26 cellular contexts compared by ENCODE assay signal in genomic region chr19:48548253-48548911, GRCh38. TPM values are rescaled to one million over a fixed set of nuclear protein-coding genes. Genes with fewer than 3 reads are reported as not detected.
DNase-seq lines count a peak whose midpoint lies in the region; ATAC-seq, FAIRE-seq and TF ChIP-seq lines count a peak whose summit lies in the region.
"Had no signal": no experiment of that assay in that cellular context is flagged by ENCODE, and none has a peak within 500 bp of the region (broad histone marks: within the 10 kb centered on the region; RNA-seq: fewer than 3 reads in every experiment).

No MANE protein-coding gene starts in this region.

- intact Hi-C loops in GM12878 (cut with micrococcal nuclease; ENCODE audit: unreplicated experiment) (no loop called here), stomach (cut with DNase I; ENCODE audit: low total_unique reads) (no loop called here)

- H2AFZ ChIP-seq in GM12878 (ENCODE audit: control insufficient read depth, low read depth, low read length) (no peak overlapping the region), osteoblast (ENCODE audit: low read length) (no peak overlapping the region)
- H2AFZ ChIP-seq: GM23248 had no signal

- CTCF ChIA-PET in HEK293 (lab: Yijun Ruan, JAX) (interaction anchor here (0.6 kb wide), 1 partner anchor 32 kb away, joined by 3 read pairs; no protein-coding TSS in a partner anchor), GM12878 (lab: Yijun Ruan, JAX) (no interaction called here)

- H3K9me3 ChIP-seq in HEK293 (ENCODE audit: control insufficient read depth, insufficient read depth, low read depth, low read length), result no peaks in the 10 kb centered on the region
- H3K9me3 ChIP-seq in GM12878 (replicated peaks; ENCODE audit: control insufficient read depth, insufficient read depth, low read length), result no peaks in the 10 kb centered on the region
- H3K9me3 ChIP-seq in osteoblast (ENCODE audit: low read depth, low read length), result peaks cover 2% of the 10 kb centered on the region
- no peaks in the 10 kb centered on the region for H3K9me3 ChIP-seq in stomach
- H3K9me3 ChIP-seq: BE2C had no signal

- H3K4me2 ChIP-seq in GM12878 (ENCODE audit: control insufficient read depth, insufficient read depth) (no peak overlapping the region), osteoblast (ENCODE audit: insufficient read depth, low read length) (no peak overlapping the region)

- in situ Hi-C loops in GM12878 (cut with MboI), result no loop called here

- FAIRE-seq in GM12878 (lab: Jason Lieb, UNC), result peak; percentile 78
- FAIRE-seq: GM12891, GM19239, H54 had no signal

- no peaks in the 10 kb centered on the region for H4K20me1 ChIP-seq in GM12878 (ENCODE audit: control insufficient read depth, insufficient read depth)
- H4K20me1 ChIP-seq in osteoblast (ENCODE audit: insufficient read depth, low read length), result no peaks in the 10 kb centered on the region

- no peaks in the 10 kb centered on the region for H3K36me3 ChIP-seq in HEK293 (ENCODE audit: control insufficient read depth in 2 of 2, insufficient read depth in 1 of 2, low read length in 2 of 2)
- H3K36me3 ChIP-seq in GM12878 (ENCODE audit: control insufficient read depth in 2 of 2, insufficient read depth in 2 of 2, low read length in 1 of 2), result no peaks in the 10 kb centered on the region
- H3K36me3 ChIP-seq in osteoblast (ENCODE audit: insufficient read depth, low read length), result no peaks in the 10 kb centered on the region
- no peaks in the 10 kb centered on the region for H3K36me3 ChIP-seq in stomach
- H3K36me3 ChIP-seq: BE2C had no signal

- ATAC-seq in GM12878 (no peak), GM21529 (IDR thresholded peaks at IDR 0.05; ENCODE audit: unreplicated experiment) (no peak)

- H3K79me2 ChIP-seq in GM12878 (ENCODE audit: control insufficient read depth, insufficient read depth, low read length) (no peaks in the 10 kb centered on the region), osteoblast (ENCODE audit: insufficient read depth, low read length) (no peaks in the 10 kb centered on the region)

- POLR2A ChIA-PET in HEK293 (lab: Yijun Ruan, JAX) (no interaction called here), GM12878 (lab: Charles Lee) (no interaction called here)

- H3K27me3 ChIP-seq in GM12878 (replicated peaks in 1 of 2; ENCODE audit: control insufficient read depth in 2 of 2, insufficient read depth in 2 of 2, low read length in 1 of 2), result no peaks in the 10 kb centered on the region; a peak in 1 of 4 replicates
- H3K27me3 ChIP-seq in osteoblast (ENCODE audit: insufficient read depth, low read length), result peaks cover 11% of the 10 kb centered on the region
- H3K27me3 ChIP-seq in stomach, result peaks cover 0 to 49% (median 0%) of the 10 kb centered on the region in 3 donors

- H3K4me1 ChIP-seq in HEK293 (ENCODE audit: control insufficient read depth, insufficient read depth, low read length), result no peaks in the 10 kb centered on the region
- H3K4me1 ChIP-seq in GM12878 (ENCODE audit: control insufficient read depth, insufficient read depth, low read length), result no peaks in the 10 kb centered on the region
- H3K4me1 ChIP-seq in osteoblast (ENCODE audit: insufficient read depth, low read length), result peaks cover 2% of the 10 kb centered on the region
- H3K4me1 ChIP-seq in stomach, result peaks cover 0 to 25% (median 19%) of the 10 kb centered on the region in 4 donors
- H3K4me1 ChIP-seq: BE2C had no signal

- TF ChIP-seq EP300 in GM12878 (IDR thresholded peaks at IDR 0.05; ENCODE audit: borderline replicate concordance in 1 of 2, control insufficient read depth in 1 of 2, low read depth in 2 of 2, low read length in 2 of 2) (no peak), stomach (IDR thresholded peaks at IDR 0.05) (no peak)

- TF ChIP-seq POLR2A in GM12878 (IDR thresholded peaks at IDR 0.05; ENCODE audit: low read depth, low read length), result no peak
- no peak for TF ChIP-seq POLR2A in stomach (IDR thresholded peaks at IDR 0.05)

- WGBS in GM12878 (ENCODE audit: insufficient coverage, insufficient replicate concordance, low lambda C conversion rate, missing lambda C conversion rate), result 50% methylated on average over 1 of the region's 1 CpG
- WGBS in stomach, 5 donors, result 84 to 100% (median 91%) methylated on average over 1 of the region's 1 CpG

- H3K4me3 ChIP-seq in HEK293 (ENCODE audit: low read depth, low read length) (no peak overlapping the region), GM12878 (no peak overlapping the region), osteoblast (ENCODE audit: insufficient read depth, low read length) (no peak overlapping the region), stomach (no peak overlapping the region)
- H3K4me3 ChIP-seq: GM23248 had no signal

- no peak for TF ChIP-seq RAD21 in GM12878 (IDR thresholded peaks at IDR 0.05; ENCODE audit: insufficient read depth, low read depth, low read length)

- H3K27ac ChIP-seq in HEK293 (ENCODE audit: extremely low read depth, low read depth, low read length) (no peak overlapping the region), GM12878 (ENCODE audit: control insufficient read depth, insufficient read depth) (no peak overlapping the region), osteoblast (ENCODE audit: low read depth, low read length) (no peak overlapping the region), stomach (no peak overlapping the region)
- H3K27ac ChIP-seq: GM23248 had no signal

- no peak for DNase-seq in GM12878 (ENCODE audit: low read depth, low spot score)
- DNase-seq in osteoblast (ENCODE audit: insufficient read length, low spot score, missing footprints), result peak; percentile 61
- no peak for DNase-seq in stomach
- DNase-seq: ACHN; BE2C; C1 segment of cervical spinal cord; CD4-positive, CD25-positive, alpha-beta regulatory T cell; CD8-positive, alpha-beta memory T cell; COR-L47; DMS 273 treated with DMSO at 0.1 percent for 48 hours; DMS53; DND-41; EL; GM23248; HCEC 1CT; HFFc6; Kasumi-1; KG1 had no signal

- BruUV-seq in GM12878 (replicated peaks; lab: Mats Ljungman, UMichigan), result no TSS peak

- no peak overlapping the region for H3K9ac ChIP-seq in GM12878 (ENCODE audit: control insufficient read depth, insufficient read depth, low read length)
- H3K9ac ChIP-seq: GM23248 had no signal

- RAD21 ChIA-PET in GM12878 (lab: Charles Lee; ENCODE audit: unreplicated experiment), result no interaction called here

- SMC1A ChIA-PET in GM12878 (lab: Charles Lee; ENCODE audit: uncharacterized antibody, unreplicated experiment), result no interaction called here

- TF ChIP-seq CTCF in HEK293 (tag by site-specific recombination; IDR thresholded peaks at IDR 0.05), result no peak
- TF ChIP-seq CTCF in GM12878 (IDR thresholded peaks at IDR 0.05 in 2 of 3, conservative IDR thresholded peaks at IDR 0.05 in 1 of 3; ENCODE audit: control insufficient read depth in 2 of 3, extremely low read depth in 1 of 3, insufficient read depth in 1 of 3, low read depth in 3 of 3, low read length in 3 of 3), result no peak
- TF ChIP-seq CTCF in osteoblast (IDR thresholded peaks at IDR 0.05; ENCODE audit: extremely low read depth, low read depth, low read length), result no peak
- peak in 1 of 7 experiments; percentile 6 for TF ChIP-seq CTCF in stomach (IDR thresholded peaks at IDR 0.05)

RNA-seq across cellular contexts. Expression of gene SULT2B1, which starts 3.6 kb away (rescaled TPM):
- total RNA-seq in GM12878 (2013; cell fraction: nucleolus; rRNA removed), result not detected in 2 replicates
- total RNA-seq in GM12878 (2014; rRNA removed) (not detected in 2 replicates), GM12878 (2014; rRNA removed; fragmentation: Illumina TruSeq; extraction: Trizol) (not detected in 2 replicates), GM12878 (2021) (0.16 TPM in 1 of 2 replicates, not detected in the other), osteoblast (under 0.01 TPM in 1 of 2 replicates, not detected in the other), stomach (1 to 10 TPM in 2 of 5 donors, not detected in 3; 2.6 to 3.1 TPM)
- not detected for polyA plus RNA-seq in GM12878 (2011; ENCODE audit: low read depth)
- polyA plus RNA-seq in GM12878 (2011; rRNA removed) (not detected in 2 replicates), GM12878 (2014; fragmentation: Illumina TruSeq; extraction: Trizol) (not detected in 2 replicates), GM12878 (2014; fragmentation: Nextera tagmentation; extraction: Ambion mirVana) (not detected), GM12878 (2014; rRNA removed) (0.23 TPM in 1 of 2 replicates, not detected in the other), GM12878 (2016; fragmentation: Nextera tagmentation; extraction: Ambion mirVana) (under 1 TPM; 0.11 to 0.14 TPM), stomach (10 to 100 TPM in 1 of 3 donors, 1 to 10 TPM in 2; 2.0 to 46.8 (median 5.0) TPM)
- not detected in 2 replicates for polyA plus RNA-seq in GM12878 (2011; cell fraction: cytosol; rRNA removed)
- polyA plus RNA-seq in GM12878 (2011; cell fraction: nucleus; rRNA removed), result not detected in 2 replicates
- 0.11 and 0.22 TPM in 2 replicates for polyA plus RNA-seq in GM12878 (2012)
- not detected in 2 replicates for polyA minus RNA-seq in GM12878 (2011; rRNA and poly(A)+ RNA removed)
- not detected in 2 replicates for polyA minus RNA-seq in GM12878 (2011; cell fraction: cytosol; rRNA and poly(A)+ RNA removed)
- not detected in 2 replicates for polyA minus RNA-seq in GM12878 (2011; cell fraction: nucleus; rRNA and poly(A)+ RNA removed)
- total RNA-seq: A172; CD4-positive, CD25-positive, alpha-beta regulatory T cell; CD8-positive, alpha-beta memory T cell; G401; GM23248 had no signal
- polyA plus RNA-seq: CD8-positive, alpha-beta memory T cell; GM23248; IgD-negative memory B cell had no signal

RNA-seq across cellular contexts. Expression of gene LMTK3, which starts 36.7 kb away (rescaled TPM):
- 0.44 and 0.67 TPM in 2 replicates for total RNA-seq in GM12878 (2013; cell fraction: nucleolus; rRNA removed)
- total RNA-seq in GM12878 (2014; rRNA removed), result under 0.01 and 0.05 TPM in 2 replicates
- 0.04 TPM in 1 of 2 replicates, not detected in the other for total RNA-seq in GM12878 (2014; rRNA removed; fragmentation: Illumina TruSeq; extraction: Trizol)
- 0.28 and 0.51 TPM in 2 replicates for total RNA-seq in GM12878 (2021)
- polyA plus RNA-seq in GM12878 (2011; ENCODE audit: low read depth), result 0.07 TPM
- 0.05 TPM in 1 of 2 replicates, not detected in the other for polyA plus RNA-seq in GM12878 (2011; rRNA removed)
- polyA plus RNA-seq in GM12878 (2011; cell fraction: cytosol; rRNA removed), result 0.09 and 0.17 TPM in 2 replicates
- 0.16 and 0.37 TPM in 2 replicates for polyA plus RNA-seq in GM12878 (2011; cell fraction: nucleus; rRNA removed)
- 0.52 and 0.73 TPM in 2 replicates for polyA plus RNA-seq in GM12878 (2012)
- 0.01 TPM in 1 of 2 replicates, not detected in the other for polyA plus RNA-seq in GM12878 (2014; fragmentation: Illumina TruSeq; extraction: Trizol)
- polyA plus RNA-seq in GM12878 (2014; fragmentation: Nextera tagmentation; extraction: Ambion mirVana), result not detected
- polyA plus RNA-seq in GM12878 (2014; rRNA removed), result 0.14 and 0.27 TPM in 2 replicates
- polyA plus RNA-seq in GM12878 (2016; fragmentation: Nextera tagmentation; extraction: Ambion mirVana), result under 1 TPM in 1 of 2 experiments, not detected in 1; 0.03 TPM
- 0.10 TPM in 1 of 2 replicates, not detected in the other for polyA minus RNA-seq in GM12878 (2011; rRNA and poly(A)+ RNA removed)
- 0.21 TPM in 1 of 2 replicates, not detected in the other for polyA minus RNA-seq in GM12878 (2011; cell fraction: cytosol; rRNA and poly(A)+ RNA removed)
- under 0.01 and 0.10 TPM in 2 replicates for polyA minus RNA-seq in GM12878 (2011; cell fraction: nucleus; rRNA and poly(A)+ RNA removed)
- total RNA-seq in osteoblast, result not detected in 2 replicates
- 10 to 100 TPM in 1 of 5 donors, 1 to 10 TPM in 1, under 1 TPM in 2, not detected in 1; 0.45 to 23.5 (median 1.1) TPM for total RNA-seq in stomach
- polyA plus RNA-seq in stomach, result 1 to 10 TPM; 1.1 to 3.5 (median 2.8) TPM
- total RNA-seq: A172 had no signal
- polyA plus RNA-seq: CD4-positive, CD25-positive, alpha-beta regulatory T cell; CD8-positive, alpha-beta memory T cell; GM23248; IgD-negative memory B cell had no signal

RNA-seq across cellular contexts. Expression of gene SPACA4, which starts 58.2 kb away (rescaled TPM):
- total RNA-seq in GM12878 (2013; cell fraction: nucleolus; rRNA removed), result not detected in 2 replicates
- total RNA-seq in GM12878 (2014; rRNA removed) (not detected in 2 replicates), GM12878 (2014; rRNA removed; fragmentation: Illumina TruSeq; extraction: Trizol) (not detected in 2 replicates), GM12878 (2021) (not detected in 2 replicates), osteoblast (not detected in 2 replicates), stomach (not detected)
- polyA plus RNA-seq in GM12878 (2011; ENCODE audit: low read depth), result not detected
- polyA plus RNA-seq in GM12878 (2011; rRNA removed) (not detected in 2 replicates), GM12878 (2014; fragmentation: Illumina TruSeq; extraction: Trizol) (not detected in 2 replicates), GM12878 (2014; fragmentation: Nextera tagmentation; extraction: Ambion mirVana) (not detected), GM12878 (2014; rRNA removed) (not detected in 2 replicates), GM12878 (2016; fragmentation: Nextera tagmentation; extraction: Ambion mirVana) (not detected), stomach (not detected)
- not detected in 2 replicates for polyA plus RNA-seq in GM12878 (2011; cell fraction: cytosol; rRNA removed)
- polyA plus RNA-seq in GM12878 (2011; cell fraction: nucleus; rRNA removed), result not detected in 2 replicates
- not detected in 2 replicates for polyA plus RNA-seq in GM12878 (2012)
- not detected in 2 replicates for polyA minus RNA-seq in GM12878 (2011; rRNA and poly(A)+ RNA removed)
- not detected in 2 replicates for polyA minus RNA-seq in GM12878 (2011; cell fraction: cytosol; rRNA and poly(A)+ RNA removed)
- not detected in 2 replicates for polyA minus RNA-seq in GM12878 (2011; cell fraction: nucleus; rRNA and poly(A)+ RNA removed)
- total RNA-seq: A172; CD4-positive, CD25-positive, alpha-beta regulatory T cell; CD8-positive, alpha-beta memory T cell; G401; GM23248; HFFc6 had no signal
- polyA plus RNA-seq: CD8-positive, alpha-beta memory T cell; GM23248; IgD-negative memory B cell had no signal
